In genomic region chr6:41504526-41505021, GRCh38 we compare ENCODE assay signal across 9 cellular contexts. TPM values are rescaled to one million over a fixed set of nuclear protein-coding genes. Genes with fewer than 3 reads are reported as not detected.
DNase-seq lines count a peak whose midpoint lies in the region; ATAC-seq and TF ChIP-seq lines count a peak whose summit lies in the region.
"Had no signal": no experiment of that assay in that cellular context is flagged by ENCODE, and none has a peak within 500 bp of the region (broad histone marks: within the 10 kb centered on the region; RNA-seq: fewer than 3 reads in every experiment).

No MANE protein-coding gene starts in this region.

- no peak overlapping the region for H3K18ac ChIP-seq in trophoblast cell (ENCODE audit: low read length)

- peaks cover 18% of the 10 kb centered on the region for H3K4me1 Mint-ChIP-seq in Calu3 (ENCODE audit: low read depth, unreplicated experiment)

- H3K4me3 ChIP-seq in HUES64 (ENCODE audit: low read length) = peak overlapping the region; percentile 45
- peak overlapping the region; percentile 38 for H3K4me3 ChIP-seq in epithelial cell of proximal tubule (ENCODE audit: low read depth, low read length)
- no peak overlapping the region for H3K4me3 ChIP-seq in trophoblast cell (ENCODE audit: low read depth, low read length)

- peaks cover 2% of the 10 kb centered on the region for H3K9me3 Mint-ChIP-seq in Calu3 (ENCODE audit: low read depth, unreplicated experiment)

- no peaks in the 10 kb centered on the region for H3K36me3 ChIP-seq in HUES64 (ENCODE audit: insufficient read depth, low read length)
- H3K36me3 ChIP-seq in trophoblast cell (ENCODE audit: control insufficient read depth in 1 of 2, insufficient read depth in 2 of 2, low read length in 2 of 2) = no peaks in the 10 kb centered on the region

- H2AFZ ChIP-seq in trophoblast cell (ENCODE audit: insufficient read depth, low read length, poor library complexity) = peak overlapping the region; percentile 0

- no peaks in the 10 kb centered on the region for H3K9me3 ChIP-seq in HUES64 (ENCODE audit: insufficient read depth, low read depth, low read length)
- peaks cover 2% of the 10 kb centered on the region for H3K9me3 ChIP-seq in trophoblast cell (ENCODE audit: insufficient read depth, low read depth, low read length)

- H3K4me3 Mint-ChIP-seq in Calu3 (ENCODE audit: low read depth, unreplicated experiment) = peak overlapping the region; percentile 66

- peaks cover 9% of the 10 kb centered on the region for H3K36me3 Mint-ChIP-seq in Calu3 (ENCODE audit: insufficient read depth, unreplicated experiment)

- no peak overlapping the region for H3K14ac ChIP-seq in trophoblast cell (ENCODE audit: low read length)

- H3K79me2 ChIP-seq in trophoblast cell (ENCODE audit: control insufficient read depth, insufficient read depth, low read length, poor library complexity) = no peaks in the 10 kb centered on the region

- H3K23ac ChIP-seq in trophoblast cell (ENCODE audit: low read length) = no peak overlapping the region

- no peak overlapping the region for H4K12ac ChIP-seq in trophoblast cell (ENCODE audit: low read depth, low read length)

- no peak overlapping the region for H3K4ac ChIP-seq in trophoblast cell (ENCODE audit: low read depth, low read length)

- H3K27me3 ChIP-seq in HUES64 (ENCODE audit: insufficient read depth, low read length) (peaks cover 85% of the 10 kb centered on the region), trophoblast cell (ENCODE audit: insufficient read depth, low read length) (peaks cover 19% of the 10 kb centered on the region)

- BruUV-seq in Calu3 (replicated peaks; lab: Mats Ljungman, UMichigan) = no TSS peak

- peaks cover 6% of the 10 kb centered on the region for H3K79me1 ChIP-seq in trophoblast cell (ENCODE audit: low read length)

- peak overlapping the region; percentile 22 for H3K27ac Mint-ChIP-seq in Calu3 (ENCODE audit: unreplicated experiment)

- H3K9ac ChIP-seq in HUES64 (ENCODE audit: low read depth, low read length) (0 out of 2 replicates have a peak overlapping the region, but pooled peaks have one; percentile 39), trophoblast cell (ENCODE audit: low read length) (no peak overlapping the region)

- H4K8ac ChIP-seq in trophoblast cell (ENCODE audit: low read depth, low read length) = no peak overlapping the region

- peak overlapping the region; percentile 20 for H4K91ac ChIP-seq in trophoblast cell (ENCODE audit: low read depth, low read length)

- H3K4me1 ChIP-seq in HUES64 (ENCODE audit: insufficient read depth, low read length) (peaks cover 17% of the 10 kb centered on the region), trophoblast cell (ENCODE audit: control insufficient read depth in 1 of 2, insufficient read depth in 2 of 2, low read length in 2 of 2) (peaks cover 14 to 16% of the 10 kb centered on the region in 2 experiments)

- H2AK5ac ChIP-seq in trophoblast cell (ENCODE audit: low read length) = no peak overlapping the region

- ATAC-seq in omental fat pad (ENCODE audit: low FRiP score) = no peak
- ATAC-seq in GM21825 (IDR thresholded peaks at IDR 0.05; ENCODE audit: unreplicated experiment) = no peak

- WGBS in HUES64 = 1% methylated on average over 18 of the region's 18 CpGs
- no CpG with 5 or more reads among the region's 18 CpGs for WGBS in trophoblast cell (ENCODE audit: extremely low coverage, insufficient coverage, insufficient read length)

- no peak overlapping the region for H2BK5ac ChIP-seq in trophoblast cell (ENCODE audit: low read depth, low read length, poor library complexity)

- H2BK12ac ChIP-seq in trophoblast cell (ENCODE audit: low read length) = peak overlapping the region; percentile 5

- H3K27ac ChIP-seq in HUES64 (ENCODE audit: low read depth, low read length) = no peak overlapping the region
- H3K27ac ChIP-seq in trophoblast cell (ENCODE audit: low read depth, low read length) = no peak overlapping the region
- H3K27ac ChIP-seq: SK-N-MC had no signal

- intact Hi-C loops in Calu3 (cut with micrococcal nuclease; ENCODE audit: unreplicated experiment) = no loop called here

- H2BK120ac ChIP-seq in trophoblast cell (ENCODE audit: insufficient read depth, low read length, poor library complexity) = no peak overlapping the region

- H3K4me2 ChIP-seq in trophoblast cell (ENCODE audit: low read length) = peak overlapping the region; percentile 68

- CTCF ChIA-PET in Calu3 (lab: Charles Lee) = no interaction called here

- DNase-seq in Calu3 (no peak), epithelial cell of proximal tubule (ENCODE audit: low read depth) (no peak), trophoblast cell (no peak), omental fat pad (ENCODE audit: low spot score) (no peak), HPDE6-E6E7 (ENCODE audit: extremely low spot score) (no peak), HCEC 1CT (no peak)

- TF ChIP-seq CTCF in Calu3 (IDR thresholded peaks at IDR 0.05; ENCODE audit: unreplicated experiment) (no peak), epithelial cell of proximal tubule (conservative IDR thresholded peaks at IDR 0.05; ENCODE audit: low read depth, low read length) (no peak), omental fat pad (IDR thresholded peaks at IDR 0.05) (no peak)

- peaks cover 84% of the 10 kb centered on the region for H3K27me3 Mint-ChIP-seq in Calu3 (ENCODE audit: unreplicated experiment)

RNA-seq across cellular contexts. Expression of gene FOXP4, which starts 41.6 kb away (rescaled TPM):
- 47.8 and 50.9 TPM in 2 replicates for total RNA-seq in Calu3 (2022)
- polyA plus RNA-seq in HUES64 (2013, experiment 1 of 2) = 17.5 TPM
- polyA plus RNA-seq in HUES64 (2013, experiment 2 of 2) = 21.1 TPM
- total RNA-seq in epithelial cell of proximal tubule = 7.5 and 10.2 TPM in 2 replicates
- 14.4 TPM in 2 replicates for polyA plus RNA-seq in trophoblast cell (2013)
- total RNA-seq in omental fat pad = 1 to 10 TPM; 3.6 to 9.0 (median 5.5) TPM
